1 cellular context compared by ENCODE assay signal in the genomic region with DNA sequence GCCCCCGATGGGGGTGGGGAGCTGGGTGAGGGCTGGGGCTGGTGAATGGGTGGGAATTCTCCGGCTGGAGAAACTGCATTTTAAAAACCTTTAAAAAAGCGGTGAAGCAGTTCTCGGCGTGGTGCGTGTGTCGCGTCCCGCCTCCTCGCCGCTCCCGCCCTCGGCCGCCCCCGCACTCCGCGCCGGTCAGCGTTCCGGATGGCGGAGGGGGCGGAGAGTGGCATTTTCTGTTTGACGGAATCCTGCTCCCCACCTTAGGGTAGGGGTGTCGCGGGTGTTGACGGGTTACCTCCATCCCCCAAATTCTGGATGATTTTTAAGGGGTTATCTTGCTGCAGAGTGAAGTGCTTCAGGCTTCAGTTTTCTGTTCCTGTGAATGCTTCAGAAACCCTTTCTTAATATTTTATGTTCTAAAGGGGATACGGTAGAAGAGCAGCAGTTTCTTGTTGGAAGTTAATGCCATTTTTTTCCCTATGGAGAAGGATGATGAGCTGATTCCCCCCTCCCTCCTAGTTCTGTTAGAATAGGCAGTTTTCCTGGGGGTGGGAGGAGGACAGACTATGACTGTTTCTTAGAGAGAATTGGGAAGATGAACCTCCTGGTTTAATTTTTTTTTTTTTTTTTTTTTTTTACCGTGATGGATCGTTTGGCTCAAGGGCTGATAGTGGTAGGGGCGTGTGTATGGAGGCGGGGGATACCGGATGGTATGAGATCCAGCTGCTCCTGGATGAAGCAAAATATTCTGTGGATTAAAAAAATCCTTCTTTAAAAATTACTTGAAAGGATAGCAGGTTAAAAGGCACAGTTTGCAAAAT.
A peak's percentile ranks its signal among the peaks of the same experiment; 100 is the strongest.
TF ChIP-seq lines count a peak whose summit lies in the region.

No MANE protein-coding gene starts in this region.

TF ChIP-seq in H1, 55 proteins besides CTCF, POLR2A, EP300 and RAD21:
- TF ChIP-seq SP2 (IDR thresholded peaks at IDR 0.05; ENCODE audit: low read length) (no peak), CBX5 (IDR thresholded peaks at IDR 0.05; ENCODE audit: low read depth, low read length) (no peak), EZH2 (IDR thresholded peaks at IDR 0.05; ENCODE audit: low read depth, low read length, severe bottlenecking) (no peak), CHD1 (IDR thresholded peaks at IDR 0.05; ENCODE audit: low read depth, low read length) (0 out of 2 replicates have a peak, but pooled peaks have one; percentile 8), EGR1 (IDR thresholded peaks at IDR 0.05; ENCODE audit: borderline replicate concordance, low read depth, low read length) (peak; percentile 99), TAF7 (optimal IDR thresholded peaks at IDR 0.05; ENCODE audit: borderline replicate concordance, low read depth, low read length) (no peak), NRF1 (IDR thresholded peaks at IDR 0.05; ENCODE audit: low read depth, low read length) (no peak), KDM1A (IDR thresholded peaks at IDR 0.05; ENCODE audit: borderline replicate concordance, low read length) (no peak), SIN3A (conservative IDR thresholded peaks at IDR 0.05 in 1 of 2, IDR thresholded peaks at IDR 0.05 in 1 of 2; ENCODE audit: low read depth in 1 of 2, low read length in 2 of 2) (no peak; a peak in 1 of 4 replicates), SP4 (IDR thresholded peaks at IDR 0.05; ENCODE audit: low read length) (no peak), GTF2F1 (IDR thresholded peaks at IDR 0.05; ENCODE audit: borderline replicate concordance, low read depth, low read length) (no peak), SAP30 (IDR thresholded peaks at IDR 0.05; ENCODE audit: insufficient read depth, insufficient replicate concordance, low read length) (peak; percentile 67), TAF1 (IDR thresholded peaks at IDR 0.05; ENCODE audit: low read depth, low read length) (peak; percentile 56), RXRA (IDR thresholded peaks at IDR 0.05; ENCODE audit: insufficient read depth, low read depth, low read length) (no peak), SIRT6 (IDR thresholded peaks at IDR 0.05; ENCODE audit: low read length) (no peak)
- TF ChIP-seq, protein P1, sequence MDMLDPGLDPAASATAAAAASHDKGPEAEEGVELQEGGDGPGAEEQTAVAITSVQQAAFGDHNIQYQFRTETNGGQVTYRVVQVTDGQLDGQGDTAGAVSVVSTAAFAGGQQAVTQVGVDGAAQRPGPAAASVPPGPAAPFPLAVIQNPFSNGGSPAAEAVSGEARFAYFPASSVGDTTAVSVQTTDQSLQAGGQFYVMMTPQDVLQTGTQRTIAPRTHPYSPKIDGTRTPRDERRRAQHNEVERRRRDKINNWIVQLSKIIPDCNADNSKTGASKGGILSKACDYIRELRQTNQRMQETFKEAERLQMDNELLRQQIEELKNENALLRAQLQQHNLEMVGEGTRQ (IDR thresholded peaks at IDR 0.05; ENCODE audit: low read length): no peak
